In the genomic region with DNA sequence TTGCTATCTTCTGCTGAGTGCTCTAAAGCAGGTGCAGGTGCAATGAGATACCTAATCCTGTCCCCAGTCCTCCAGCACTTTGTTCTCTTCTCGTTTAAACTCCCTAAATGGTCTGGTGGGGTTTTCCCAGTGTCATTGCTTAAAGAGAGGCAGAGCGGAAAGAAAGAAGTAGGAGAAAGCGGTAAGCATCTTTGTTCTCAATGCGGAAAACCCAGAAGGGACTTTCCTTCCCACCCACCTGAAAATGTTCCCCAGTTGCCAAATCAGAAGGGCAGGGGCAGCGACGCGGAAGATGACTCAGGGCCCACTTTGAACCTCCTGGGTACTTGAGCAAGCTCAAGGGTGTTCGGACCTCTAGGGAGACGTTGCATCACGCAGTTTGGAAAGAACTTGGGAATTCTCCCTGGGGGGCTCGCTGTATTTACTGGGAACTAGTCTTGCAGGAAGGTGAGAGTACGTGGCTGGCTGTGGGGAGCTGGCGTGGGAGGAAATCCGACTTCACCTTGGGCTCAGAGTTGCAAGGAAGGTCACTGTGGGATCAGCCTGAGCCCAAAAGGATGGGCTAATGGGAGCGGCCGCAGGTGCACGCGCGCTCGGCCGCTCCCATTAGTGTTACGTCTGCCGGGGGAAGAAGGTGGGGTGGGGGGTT, we compare ENCODE assay signal across 8 cellular contexts. TPM values are rescaled to one million over a fixed set of nuclear protein-coding genes. Genes with fewer than 3 reads are reported as not detected.
DNase-seq lines count a peak whose midpoint lies in the region; ATAC-seq, FAIRE-seq and TF ChIP-seq lines count a peak whose summit lies in the region.

No MANE protein-coding gene starts in this region.

- H3K27me3 Mint-ChIP-seq in activated naive CD8-positive, alpha-beta T cell treated with anti-CD3 and anti-CD28 coated beads for 36 hours, result peaks cover 78% of the 10 kb centered on the region

- H3K4me3 ChIP-seq in GM12875 (ENCODE audit: low read depth, low read length) (peak overlapping the region; percentile 80), lower lobe of right lung (peak overlapping the region; percentile 65)

- ATAC-seq in GM21717 (IDR thresholded peaks at IDR 0.05; ENCODE audit: unreplicated experiment) (peak; percentile 40), lower lobe of right lung (peak; percentile 63 to 69)
- ATAC-seq in stimulated activated naive CD8-positive, alpha-beta T cell treated with anti-CD3 and anti-CD28 coated beads, Interleukin-15, Interleukin-2, amounts not matched to agents 100 U/mL and 50 U/mL, for 24 hours, result peak; percentile 82

- H3K27ac ChIP-seq in lower lobe of right lung, result peak overlapping the region; percentile 75

- TF ChIP-seq POLR2A in H54 (IDR thresholded peaks at IDR 0.05; ENCODE audit: low read depth, low read length), result no peak

- peaks cover 9% of the 10 kb centered on the region for H3K36me3 Mint-ChIP-seq in activated naive CD8-positive, alpha-beta T cell treated with anti-CD3 and anti-CD28 coated beads for 36 hours

- DNase-seq in NCI-H2171 treated with DMSO at 0.1 percent for 48 hours (lab: John Stamatoyannopoulos, UW), result peak; percentile 59
- peak; percentile 69 for DNase-seq in activated naive CD8-positive, alpha-beta T cell treated with anti-CD3 and anti-CD28 coated beads for 36 hours
- peak; percentile 62 for DNase-seq in lower lobe of right lung
- peak; percentile 55 for DNase-seq in stimulated activated naive CD8-positive, alpha-beta T cell treated with anti-CD3 and anti-CD28 coated beads, Interleukin-15, Interleukin-2, amounts not matched to agents 100 U/mL and 50 U/mL, for 24 hours
- no peak for DNase-seq in H54 (ENCODE audit: insufficient read length, low spot score)
- no peak for DNase-seq in amniotic stem cell (lab: John Stamatoyannopoulos, UW)

- intact Hi-C loops in lower lobe of right lung (cut with DNase I), result no loop called here

- no peaks in the 10 kb centered on the region for H3K9me3 ChIP-seq in lower lobe of right lung

- peaks cover 29% of the 10 kb centered on the region for H3K27me3 ChIP-seq in lower lobe of right lung (ENCODE audit: low read depth)

- TF ChIP-seq CTCF in GM12875 (IDR thresholded peaks at IDR 0.05; ENCODE audit: borderline replicate concordance, insufficient read depth, low read depth, low read length) (no peak), lower lobe of right lung (IDR thresholded peaks at IDR 0.05) (no peak)

- H3K4me1 Mint-ChIP-seq in activated naive CD8-positive, alpha-beta T cell treated with anti-CD3 and anti-CD28 coated beads for 36 hours, result peaks cover 32% of the 10 kb centered on the region

- peak overlapping the region; percentile 92 for H3K4me3 Mint-ChIP-seq in activated naive CD8-positive, alpha-beta T cell treated with anti-CD3 and anti-CD28 coated beads for 36 hours

- H3K27ac Mint-ChIP-seq in activated naive CD8-positive, alpha-beta T cell treated with anti-CD3 and anti-CD28 coated beads for 36 hours, result peak overlapping the region; percentile 97

- peaks cover 32% of the 10 kb centered on the region for H3K4me1 ChIP-seq in lower lobe of right lung

- no peak for FAIRE-seq in H54 (lab: Jason Lieb, UNC)

- H3K9me3 Mint-ChIP-seq in activated naive CD8-positive, alpha-beta T cell treated with anti-CD3 and anti-CD28 coated beads for 36 hours, result no peaks in the 10 kb centered on the region

- H3K36me3 ChIP-seq in lower lobe of right lung, result no peaks in the 10 kb centered on the region

RNA-seq across cellular contexts. Expression of a gene that starts 0.6 kb away (rescaled TPM):
- 1 to 10 TPM; 2.7 to 3.1 TPM for total RNA-seq in activated naive CD8-positive, alpha-beta T cell treated with anti-CD3 and anti-CD28 coated beads for 36 hours
- total RNA-seq in lower lobe of right lung, result 23.9 TPM

Comparison
In these comparisons a context has a peak if more than half of its experiments do, and no peak if none do; other contexts are left out.
1. DNase-seq: peak in NCI-H2171 treated with DMSO at 0.1 percent for 48 hours (single experiment), activated naive CD8-positive, alpha-beta T cell treated with anti-CD3 and anti-CD28 coated beads for 36 hours (single experiment), lower lobe of right lung (single experiment) and stimulated activated naive CD8-positive, alpha-beta T cell treated with anti-CD3 and anti-CD28 coated beads, Interleukin-15, Interleukin-2, amounts not matched to agents 100 U/mL and 50 U/mL, for 24 hours (single experiment); none in H54 (single experiment) and amniotic stem cell (single experiment).
2. Peak in every context shown above with its lines, with median percentiles within 50 percentile points of each other: ATAC-seq.